In genomic region chr2:213065583-213066444, GRCh38 we compare ENCODE assay signal across 8 cellular contexts.
DNase-seq lines count a peak whose midpoint lies in the region; ATAC-seq, FAIRE-seq and TF ChIP-seq lines count a peak whose summit lies in the region.

No MANE protein-coding gene starts in this region.

- no peaks in the 10 kb centered on the region for H3K36me3 Mint-ChIP-seq in CD14-positive monocyte

- peak overlapping the region; percentile 49 for H3K4me3 ChIP-seq in ACC112 (ENCODE audit: low read depth, low read length)
- H3K4me3 ChIP-seq in LNCaP clone FGC (ENCODE audit: low read depth, low read length), result peak overlapping the region; percentile 12; the same call in 1 of the 2 replicates
- peak overlapping the region; percentile 75 for H3K4me3 ChIP-seq in adipocyte (ENCODE audit: low read length)
- peak overlapping the region; percentile 22 to 45 for H3K4me3 ChIP-seq in kidney (ENCODE audit: low read length in 2 of 2)

- peaks cover 54% of the 10 kb centered on the region for H3K79me2 ChIP-seq in ACC112 (ENCODE audit: control insufficient read depth, insufficient read depth, low read length, unreplicated experiment)

- H3K9me3 Mint-ChIP-seq in CD14-positive monocyte, result no peaks in the 10 kb centered on the region

- H3K36me3 ChIP-seq in ACC112 (ENCODE audit: insufficient read depth, low read length), result no peaks in the 10 kb centered on the region
- H3K36me3 ChIP-seq in adipocyte (ENCODE audit: control insufficient read depth, insufficient read depth, low read length, severe bottlenecking), result no peaks in the 10 kb centered on the region
- H3K36me3 ChIP-seq in kidney (ENCODE audit: control insufficient read depth in 1 of 2, insufficient read depth in 2 of 2, low read length in 2 of 2), result no peaks in the 10 kb centered on the region

- H3K4me3 Mint-ChIP-seq in CD14-positive monocyte, result peak overlapping the region in 1 of 2 donors; percentile 59

- peak; percentile 54 for ATAC-seq in GM18858 (IDR thresholded peaks at IDR 0.05; ENCODE audit: unreplicated experiment)
- ATAC-seq in GM18519 (IDR thresholded peaks at IDR 0.05; ENCODE audit: low FRiP score, unreplicated experiment), result no peak

- H3K9ac ChIP-seq in adipocyte (ENCODE audit: low read length) (peak overlapping the region; percentile 32), kidney (ENCODE audit: low read length in 2 of 2) (no peak overlapping the region)

- H3K4me1 Mint-ChIP-seq in CD14-positive monocyte, result peaks cover 6% of the 10 kb centered on the region

- no peak overlapping the region for H3K27ac ChIP-seq in ACC112 (ENCODE audit: low read depth, low read length)
- H3K27ac ChIP-seq in kidney (ENCODE audit: low read depth in 2 of 2, low read length in 2 of 2), result no peak overlapping the region

- no peak overlapping the region for H3K27ac Mint-ChIP-seq in CD14-positive monocyte

- no peak for FAIRE-seq in kidney (lab: Jason Lieb, UNC)

- intact Hi-C loops in kidney (cut with DNase I) (no loop called here), CD14-positive monocyte (cut with micrococcal nuclease) (no loop called here)

- H3K9me3 ChIP-seq in adipocyte (ENCODE audit: control insufficient read depth, low read length), result no peaks in the 10 kb centered on the region
- no peaks in the 10 kb centered on the region for H3K9me3 ChIP-seq in kidney (ENCODE audit: control insufficient read depth in 1 of 2, low read length in 2 of 2)

- no peak overlapping the region for H2AFZ ChIP-seq in ACC112 (ENCODE audit: low read length, unreplicated experiment)

- peaks cover 0 to 1% (median 0%) of the 10 kb centered on the region in 3 donors for H3K27me3 Mint-ChIP-seq in CD14-positive monocyte (ENCODE audit: low read depth in 3 of 3)

- H3K27me3 ChIP-seq in ACC112 (ENCODE audit: insufficient read depth, low read length) (no peaks in the 10 kb centered on the region), adipocyte (replicated peaks; ENCODE audit: control insufficient read depth, insufficient read depth, low read length) (no peaks in the 10 kb centered on the region)

- TF ChIP-seq CTCF in LNCaP clone FGC (IDR thresholded peaks at IDR 0.05; ENCODE audit: control insufficient read depth, extremely low read depth, insufficient read depth) (no peak), kidney (IDR thresholded peaks at IDR 0.05; ENCODE audit: borderline replicate concordance, extremely low read depth, insufficient read depth) (no peak), CD14-positive monocyte (IDR thresholded peaks at IDR 0.05) (no peak)

- DNase-seq in LNCaP clone FGC (ENCODE audit: low read depth), result peak; percentile 62
- peak; percentile 68 for DNase-seq in adipocyte (ENCODE audit: low read depth)
- DNase-seq in kidney, result no peak
- no peak for DNase-seq in HPDE6-E6E7 (ENCODE audit: extremely low spot score)
- DNase-seq in CD14-positive monocyte (ENCODE audit: low spot score), result no peak

- peaks cover 45% of the 10 kb centered on the region for H3K4me1 ChIP-seq in ACC112 (ENCODE audit: control insufficient read depth, insufficient read depth, low read length, unreplicated experiment)
- peaks cover 22% of the 10 kb centered on the region for H3K4me1 ChIP-seq in adipocyte (ENCODE audit: control insufficient read depth, insufficient read depth, low read length)
- no peaks in the 10 kb centered on the region for H3K4me1 ChIP-seq in kidney (ENCODE audit: control insufficient read depth in 1 of 2, insufficient read depth in 1 of 2, low read depth in 1 of 2, low read length in 2 of 2)

Comparison
In these comparisons a context has a peak if more than half of its experiments do, and no peak if none do; other contexts are left out.
1. H3K4me3 ChIP-seq: peak in every context shown above with its lines; median percentile 75 in adipocyte; 49 in ACC112; 34 in kidney; 12 in LNCaP clone FGC.
2. DNase-seq: peak in LNCaP clone FGC (single experiment) and adipocyte (single experiment); none in kidney (single experiment), HPDE6-E6E7 (single experiment) and CD14-positive monocyte (single experiment).